Comparison of ENCODE assay signal across 16 cellular contexts in the genomic region with DNA sequence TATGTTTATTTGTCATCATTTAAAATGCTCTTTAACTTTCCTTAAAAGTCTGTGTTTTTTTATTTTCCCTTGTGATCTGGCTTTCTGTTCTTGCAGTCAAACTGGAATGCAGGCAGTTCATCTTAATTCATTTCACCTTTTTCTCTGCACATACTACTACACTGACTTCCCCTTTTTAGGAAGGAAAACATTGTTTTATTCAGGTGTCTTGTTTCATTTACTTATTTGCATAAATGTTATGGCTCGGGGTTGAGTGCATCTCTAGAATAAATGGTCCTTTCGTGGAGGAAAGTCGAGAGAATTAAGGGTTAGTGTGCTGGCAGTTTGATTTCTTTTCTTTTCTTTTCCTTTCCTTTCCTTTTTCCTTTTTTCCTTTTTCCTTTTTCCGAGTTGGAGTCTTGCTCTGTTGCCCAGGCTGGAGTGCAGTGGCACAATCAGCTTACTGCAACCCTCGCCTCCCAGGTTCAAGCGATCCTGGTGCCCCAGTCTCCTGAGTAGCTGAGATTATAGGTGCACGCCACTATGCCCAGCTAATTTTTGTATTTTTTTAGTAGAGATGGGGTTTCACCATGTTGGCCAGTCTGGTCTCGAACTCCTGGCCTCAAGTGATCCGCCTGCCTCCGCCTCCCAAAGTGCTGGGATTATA.
"Had no signal": no experiment of that assay in that cellular context is flagged by ENCODE, and none has a peak within 500 bp of the region (broad histone marks: within the 10 kb centered on the region; RNA-seq: fewer than 3 reads in every experiment).

No MANE protein-coding gene starts in this region.

- H3K36me3 Mint-ChIP-seq: natural killer cell treated with Interleukin-12 subunit alpha and Interleukin-12 subunit beta and Interleukin-15 and Interleukin-18, amount 100 ng/mL, for 72 hours had no signal

- DNase-seq: colonic mucosa; effector CD4-positive, alpha-beta T cell; heart right ventricle; hypothalamus; kidney glomerular epithelial cell; nucleus accumbens; ovary; right cardiac atrium; small intestine; stimulated activated CD4-positive, alpha-beta T cell treated with anti-CD3 and anti-CD28 coated beads, Interleukin-12 subunit alpha, Interleukin-12 subunit beta, amount 100 ng/mL, for 4 hours; stimulated activated naive CD4-positive, alpha-beta T cell treated with Interleukin-2 at 50 U/mL for 16 hours; trophoblast cell had no signal

- H3K27me3 Mint-ChIP-seq: natural killer cell treated with Interleukin-12 subunit alpha and Interleukin-12 subunit beta and Interleukin-15 and Interleukin-18, amount 100 ng/mL, for 72 hours; progenitor cell of endocrine pancreas had no signal

- H3K27ac Mint-ChIP-seq: natural killer cell treated with Interleukin-12 subunit alpha and Interleukin-12 subunit beta and Interleukin-15 and Interleukin-18, amount 100 ng/mL, for 72 hours; neural progenitor cell; progenitor cell of endocrine pancreas had no signal

- H3K27ac ChIP-seq: colonic mucosa, neural progenitor cell, ovary had no signal

- H3K9me3 ChIP-seq: colonic mucosa, heart right ventricle, ovary had no signal

- H3K36me3 ChIP-seq: colonic mucosa, ovary had no signal

- H3K27me3 ChIP-seq: colonic mucosa, heart right ventricle, neural progenitor cell, ovary had no signal

- H3K9me3 Mint-ChIP-seq: natural killer cell treated with Interleukin-12 subunit alpha and Interleukin-12 subunit beta and Interleukin-15 and Interleukin-18, amount 100 ng/mL, for 72 hours; neural progenitor cell had no signal

- H3K4me3 Mint-ChIP-seq: natural killer cell treated with Interleukin-12 subunit alpha and Interleukin-12 subunit beta and Interleukin-15 and Interleukin-18, amount 100 ng/mL, for 72 hours; neural progenitor cell had no signal

- H3K4me3 ChIP-seq: colonic mucosa, heart right ventricle, neural progenitor cell, ovary had no signal

- H3K4me1 Mint-ChIP-seq: neural progenitor cell had no signal

- ATAC-seq: esophagus mucosa; heart right ventricle; natural killer cell treated with Interleukin-12 subunit alpha and Interleukin-12 subunit beta and Interleukin-15 and Interleukin-18, amount 100 ng/mL, for 72 hours; right cardiac atrium had no signal

- H3K4me1 ChIP-seq: colonic mucosa, neural progenitor cell had no signal
